ENCODE assay signal across 8 cellular contexts in genomic region chr14:95265106-95266094, GRCh38. TPM values are rescaled to one million over a fixed set of nuclear protein-coding genes. Genes with fewer than 3 reads are reported as not detected.
DNase-seq lines count a peak whose midpoint lies in the region; ATAC-seq and TF ChIP-seq lines count a peak whose summit lies in the region.

No MANE protein-coding gene starts in this region.

- peak overlapping the region; percentile 85 for H3K4me2 ChIP-seq in mammary epithelial cell (ENCODE audit: insufficient read depth, low read depth, low read length)

- H3K36me3 ChIP-seq in RWPE2 (ENCODE audit: low read depth) (peaks cover 8% of the 10 kb centered on the region; the same call in 1 of the 2 replicates), mammary epithelial cell (ENCODE audit: insufficient read depth, low read length) (no peaks in the 10 kb centered on the region), lower lobe of right lung (no peaks in the 10 kb centered on the region)

- 2% methylated on average over 12 of the region's 12 CpGs for WGBS in mammary epithelial cell (ENCODE audit: low coverage, missing lambda C conversion rate)

- H3K4me1 ChIP-seq in RWPE2 (ENCODE audit: insufficient read depth, poor library complexity, severe bottlenecking): peaks cover 29% of the 10 kb centered on the region
- H3K4me1 ChIP-seq in mammary epithelial cell (ENCODE audit: insufficient read depth, low read length): peaks cover 64% of the 10 kb centered on the region
- peaks cover 16% of the 10 kb centered on the region for H3K4me1 ChIP-seq in lower lobe of right lung

- peaks cover 5% of the 10 kb centered on the region for H3K9me3 ChIP-seq in RWPE2 (ENCODE audit: severe bottlenecking)
- no peaks in the 10 kb centered on the region for H3K9me3 ChIP-seq in mammary epithelial cell (replicated peaks; ENCODE audit: insufficient read depth, low read length)
- no peaks in the 10 kb centered on the region for H3K9me3 ChIP-seq in lower lobe of right lung

- H3K27me3 ChIP-seq in RWPE2 (ENCODE audit: insufficient read depth, poor library complexity, severe bottlenecking) (no peaks in the 10 kb centered on the region), mammary epithelial cell (ENCODE audit: insufficient read depth, low read length) (no peaks in the 10 kb centered on the region), lower lobe of right lung (ENCODE audit: low read depth) (no peaks in the 10 kb centered on the region)

- peaks cover 36% of the 10 kb centered on the region for H3K79me2 ChIP-seq in mammary epithelial cell (ENCODE audit: insufficient read depth, low read length)

- no peaks in the 10 kb centered on the region for H4K20me1 ChIP-seq in mammary epithelial cell (ENCODE audit: insufficient read depth, low read length)

- intact Hi-C loops in mammary epithelial cell (cut with micrococcal nuclease): loop anchor here (1.0 to 10.0 kb wide), 5 partner anchors 26 to 267 kb away; partner anchors contain the start of gene DICER1
- intact Hi-C loops in lower lobe of right lung (cut with DNase I): no loop called here

- H2AFZ ChIP-seq in mammary epithelial cell (ENCODE audit: low read depth, low read length): peak overlapping the region; percentile 43

- H3K9ac ChIP-seq in mammary epithelial cell (ENCODE audit: insufficient read depth, low read length): peak overlapping the region; percentile 97

- CTCF ChIA-PET in mammary epithelial cell (lab: Charles Lee; ENCODE audit: low non-redundant PET): interaction anchor here (0.6 kb wide), 1 partner anchor 167 kb away, joined by 6 read pairs; no protein-coding TSS in a partner anchor

- dilution Hi-C loops in mammary epithelial cell (cut with HindIII; ENCODE audit: low sequenced_read_pairs): no loop called here

- no peak overlapping the region for H3K4me3 ChIP-seq in RWPE2 (ENCODE audit: severe bottlenecking)
- H3K4me3 ChIP-seq in mammary epithelial cell (replicated peaks in 1 of 3; ENCODE audit: insufficient read depth in 1 of 3, low read depth in 2 of 3, low read length in 3 of 3): peak overlapping the region in 2 of 3 experiments; percentile 18 to 21
- H3K4me3 ChIP-seq in lower lobe of right lung: no peak overlapping the region

- ATAC-seq in GM21619 (IDR thresholded peaks at IDR 0.05; ENCODE audit: unreplicated experiment): peak; percentile 96
- ATAC-seq in RWPE2 (ENCODE audit: low read depth): peak; percentile 98
- peak; percentile 94 for ATAC-seq in lower lobe of right lung

- H3K27ac ChIP-seq in RWPE2 (ENCODE audit: poor library complexity, severe bottlenecking) (peak overlapping the region; percentile 91), mammary epithelial cell (ENCODE audit: insufficient read depth, low read depth, low read length) (peak overlapping the region; percentile 100), lower lobe of right lung (peak overlapping the region; percentile 73)

- TSS peak; percentile 67 for BruUV-seq in mammary epithelial cell (replicated peaks; lab: Mats Ljungman, UMichigan)

- TF ChIP-seq CTCF in RWPE2 (IDR thresholded peaks at IDR 0.05; ENCODE audit: poor library complexity, severe bottlenecking) (no peak), mammary epithelial cell (conservative IDR thresholded peaks at IDR 0.05 in 1 of 2, IDR thresholded peaks at IDR 0.05 in 1 of 2; ENCODE audit: extremely low read depth in 1 of 2, insufficient read depth in 1 of 2, low read depth in 1 of 2, low read length in 2 of 2) (no peak), lower lobe of right lung (IDR thresholded peaks at IDR 0.05) (no peak)

- DNase-seq in GM04504 (ENCODE audit: low read depth): peak; percentile 24
- peak; percentile 21 for DNase-seq in HuH-7 (ENCODE audit: low spot score)
- DNase-seq in RWPE2 (ENCODE audit: low spot score): peak; percentile 94
- peak; percentile 100 for DNase-seq in mammary epithelial cell
- DNase-seq in lower lobe of right lung: no peak
- DNase-seq in stromal cell of bone marrow (ENCODE audit: low read depth): peak; percentile 74
- DNase-seq in T-helper 9 cell: no peak

- in situ Hi-C loops in mammary epithelial cell (cut with MboI; ENCODE audit: low sequenced_read_pairs in 2 of 2): loop anchor here in 1 of 2 donors (10.0 to 25.0 kb wide), 2 partner anchors 59 to 247 kb away; partner anchors contain the start of gene SYNE3

RNA-seq across cellular contexts. Expression of gene CLMN, which starts 54.3 kb away (rescaled TPM):
- total RNA-seq in mammary epithelial cell (10 to 100 TPM; 12.2 to 64.3 TPM), lower lobe of right lung (26.8 TPM)
- polyA plus RNA-seq in mammary epithelial cell: 12.0 TPM
- polyA minus RNA-seq in mammary epithelial cell: 45.1 TPM

Comparison
In these comparisons a context has a peak if more than half of its experiments do, and no peak if none do; other contexts are left out.
1. DNase-seq: peak in GM04504 (single experiment), HuH-7 (single experiment), RWPE2 (single experiment), mammary epithelial cell (single experiment) and stromal cell of bone marrow (single experiment); none in lower lobe of right lung (single experiment) and T-helper 9 cell (single experiment).
2. H3K4me3 ChIP-seq: peak in mammary epithelial cell (2 of 3); none in RWPE2 (single experiment) and lower lobe of right lung (single experiment).
3. Peak in every context shown above with its lines, with median percentiles within 50 percentile points of each other: ATAC-seq and H3K27ac ChIP-seq.